8 cellular contexts compared by ENCODE assay signal in genomic region chr4:153465922-153466636, GRCh38. TPM values are rescaled to one million over a fixed set of nuclear protein-coding genes. Genes with fewer than 3 reads are reported as not detected.
A peak's percentile ranks its signal among the peaks of the same experiment; 100 is the strongest.
DNase-seq lines count a peak whose midpoint lies in the region; ATAC-seq and TF ChIP-seq lines count a peak whose summit lies in the region.

A gene with protein sequence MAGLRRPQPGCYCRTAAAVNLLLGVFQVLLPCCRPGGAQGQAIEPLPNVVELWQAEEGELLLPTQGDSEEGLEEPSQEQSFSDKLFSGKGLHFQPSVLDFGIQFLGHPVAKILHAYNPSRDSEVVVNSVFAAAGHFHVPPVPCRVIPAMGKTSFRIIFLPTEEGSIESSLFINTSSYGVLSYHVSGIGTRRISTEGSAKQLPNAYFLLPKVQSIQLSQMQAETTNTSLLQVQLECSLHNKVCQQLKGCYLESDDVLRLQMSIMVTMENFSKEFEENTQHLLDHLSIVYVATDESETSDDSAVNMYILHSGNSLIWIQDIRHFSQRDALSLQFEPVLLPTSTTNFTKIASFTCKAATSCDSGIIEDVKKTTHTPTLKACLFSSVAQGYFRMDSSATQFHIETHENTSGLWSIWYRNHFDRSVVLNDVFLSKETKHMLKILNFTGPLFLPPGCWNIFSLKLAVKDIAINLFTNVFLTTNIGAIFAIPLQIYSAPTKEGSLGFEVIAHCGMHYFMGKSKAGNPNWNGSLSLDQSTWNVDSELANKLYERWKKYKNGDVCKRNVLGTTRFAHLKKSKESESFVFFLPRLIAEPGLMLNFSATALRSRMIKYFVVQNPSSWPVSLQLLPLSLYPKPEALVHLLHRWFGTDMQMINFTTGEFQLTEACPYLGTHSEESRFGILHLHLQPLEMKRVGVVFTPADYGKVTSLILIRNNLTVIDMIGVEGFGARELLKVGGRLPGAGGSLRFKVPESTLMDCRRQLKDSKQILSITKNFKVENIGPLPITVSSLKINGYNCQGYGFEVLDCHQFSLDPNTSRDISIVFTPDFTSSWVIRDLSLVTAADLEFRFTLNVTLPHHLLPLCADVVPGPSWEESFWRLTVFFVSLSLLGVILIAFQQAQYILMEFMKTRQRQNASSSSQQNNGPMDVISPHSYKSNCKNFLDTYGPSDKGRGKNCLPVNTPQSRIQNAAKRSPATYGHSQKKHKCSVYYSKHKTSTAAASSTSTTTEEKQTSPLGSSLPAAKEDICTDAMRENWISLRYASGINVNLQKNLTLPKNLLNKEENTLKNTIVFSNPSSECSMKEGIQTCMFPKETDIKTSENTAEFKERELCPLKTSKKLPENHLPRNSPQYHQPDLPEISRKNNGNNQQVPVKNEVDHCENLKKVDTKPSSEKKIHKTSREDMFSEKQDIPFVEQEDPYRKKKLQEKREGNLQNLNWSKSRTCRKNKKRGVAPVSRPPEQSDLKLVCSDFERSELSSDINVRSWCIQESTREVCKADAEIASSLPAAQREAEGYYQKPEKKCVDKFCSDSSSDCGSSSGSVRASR (N-terminal part only) (plus strand): TSS chr4:153466360. CDS start chr4:153466398, 38 bp downstream.

- DNase-seq in 8988T (peak; percentile 47), NCI-H2227 (lab: John Stamatoyannopoulos, UW; ENCODE audit: unreplicated experiment) (peak; percentile 77), choroid plexus epithelial cell (ENCODE audit: low read depth) (peak; percentile 64), left colon (peak; percentile 70 to 77)
- DNase-seq in stimulated activated CD4-positive, alpha-beta T cell treated with anti-CD3 and anti-CD28 coated beads, Interleukin-2, amount 100 ng/mL, for 4 hours (ENCODE audit: low read depth), result peak; percentile 65

- peak within 1 kb of the TSS; percentile 88 for H3K4me3 ChIP-seq in choroid plexus epithelial cell (ENCODE audit: low read depth, low read length)

- ATAC-seq in HG03045 (IDR thresholded peaks at IDR 0.05; ENCODE audit: unreplicated experiment), result peak; percentile 60
- peak; percentile 74 to 78 for ATAC-seq in activated CD4-positive, CD25-positive, alpha-beta regulatory T cell treated with anti-CD3 and anti-CD28 coated beads, Interleukin-2, amount 50 U/mL, for 24 hours
- peak; percentile 78 for ATAC-seq in left colon

- TF ChIP-seq CTCF in choroid plexus epithelial cell (conservative IDR thresholded peaks at IDR 0.05; ENCODE audit: low read depth, low read length), result peak; percentile 34

- TF ChIP-seq POLR2A in GM18526 (IDR thresholded peaks at IDR 0.05; ENCODE audit: extremely low read depth, insufficient read length), result peak; percentile 84

- intact Hi-C loops in left colon (cut with DNase I, micrococcal nuclease), result no loop called here

RNA-seq across cellular contexts. Expression of the gene that starts here (rescaled TPM):
- total RNA-seq in left colon, result 1 to 10 TPM; 3.6 to 8.0 TPM

Comparison
In these comparisons a context has a peak if more than half of its experiments do, and no peak if none do; other contexts are left out.
1. Peak in every context shown above with its lines: DNase-seq, ATAC-seq and H3K4me3 ChIP-seq.